ENCODE assay signal across 16 cellular contexts in the genomic region with DNA sequence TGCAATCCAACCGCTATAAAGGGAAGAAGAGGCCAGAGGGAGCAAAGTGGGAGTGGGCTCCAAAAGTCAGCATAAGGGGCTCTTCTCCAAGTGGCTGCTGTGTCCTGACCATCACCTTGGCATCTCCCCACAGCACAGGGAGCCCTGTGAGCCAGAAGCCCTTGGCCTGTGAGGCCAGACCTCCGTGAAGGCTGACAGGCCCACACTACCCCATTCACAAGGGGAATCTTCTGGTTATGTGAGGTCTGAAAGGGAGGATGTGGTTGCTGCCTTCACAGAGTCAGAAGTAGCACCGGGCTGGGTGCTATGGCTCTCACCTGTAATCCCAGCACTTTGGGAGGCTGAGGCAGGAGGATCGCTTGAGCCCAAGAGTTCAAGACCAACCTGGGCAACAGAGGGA. TPM values are rescaled to one million over a fixed set of nuclear protein-coding genes. Genes with fewer than 3 reads are reported as not detected.
A peak's percentile ranks its signal among the peaks of the same experiment; 100 is the strongest.
DNase-seq lines count a peak whose midpoint lies in the region; TF ChIP-seq lines count a peak whose summit lies in the region.
"Had no signal": no experiment of that assay in that cellular context is flagged by ENCODE, and none has a peak within 500 bp of the region (broad histone marks: within the 10 kb centered on the region; RNA-seq: fewer than 3 reads in every experiment).

No MANE protein-coding gene starts in this region.

- H3K4me3 Mint-ChIP-seq in activated naive CD4-positive, alpha-beta T cell treated with anti-CD3 and anti-CD28 coated beads for 36 hours, result peak overlapping the region; percentile 3
- peak overlapping the region; percentile 76 for H3K4me3 Mint-ChIP-seq in T-helper 2 cell treated with Interferon-gamma antibody and Interleukin-4, amounts not matched to agents 5 μg/mL and 100 μg/mL, for 36 hours

- CTCF ChIA-PET in activated naive CD4-positive, alpha-beta T cell treated with anti-CD3 and anti-CD28 coated beads for 36 hours (lab: Charles Lee), result interaction anchor here (0.8 to 1.9 kb wide), 6 partner anchors 26 to 75 kb away, joined by 3 to 8 read pairs (median 5); no protein-coding TSS in a partner anchor

- peak; percentile 52 for DNase-seq in activated naive CD4-positive, alpha-beta T cell treated with anti-CD3 and anti-CD28 coated beads for 36 hours
- no peak for DNase-seq in activated naive CD4-positive, alpha-beta T cell treated with Interleukin-2 at 50 U/mL for 16 hours
- DNase-seq in T-helper 2 cell treated with Interferon-gamma antibody and Interleukin-4, amounts not matched to agents 5 μg/mL and 100 μg/mL, for 36 hours (ENCODE audit: low spot score), result no peak
- no peak for DNase-seq in esophagus squamous epithelium (lab: John Stamatoyannopoulos, UW)
- no peak for DNase-seq in NCI-H1436 (lab: John Stamatoyannopoulos, UW)
- DNase-seq in islet precursor cell, result no peak
- no peak for DNase-seq in NCI-H187 treated with DMSO at 0.1 percent for 48 hours (lab: John Stamatoyannopoulos, UW)
- DNase-seq: NCI-H1694, NCI-H748 treated with DMSO at 0.1 percent for 48 hours, Right ventricle myocardium superior had no signal

- no peak overlapping the region for H3K4me3 ChIP-seq in esophagus squamous epithelium
- no peak overlapping the region for H3K4me3 ChIP-seq in thymus (ENCODE audit: low read length)

- WGBS in esophagus squamous epithelium, 2 donors, result 56 to 69% methylated on average over 3 to 4 of the region's 4 CpGs
- WGBS in thymus, result 66% methylated on average over 4 of the region's 4 CpGs

- H3K27me3 Mint-ChIP-seq in activated naive CD4-positive, alpha-beta T cell treated with anti-CD3 and anti-CD28 coated beads for 36 hours (ENCODE audit: low read depth), result no peaks in the 10 kb centered on the region
- no peaks in the 10 kb centered on the region for H3K27me3 Mint-ChIP-seq in T-helper 2 cell treated with Interferon-gamma antibody and Interleukin-4, amounts not matched to agents 5 μg/mL and 100 μg/mL, for 36 hours (ENCODE audit: low read depth)

- intact Hi-C loops in activated naive CD4-positive, alpha-beta T cell treated with anti-CD3 and anti-CD28 coated beads for 36 hours (cut with micrococcal nuclease), result loop anchor here (1.0 to 10.0 kb wide), 4 partner anchors 56 to 381 kb away; a partner anchor contains a TSS
- intact Hi-C loops in esophagus squamous epithelium (cut with DNase I), result no loop called here

- H3K27ac ChIP-seq in esophagus squamous epithelium (peak overlapping the region; percentile 54 to 98 (median 96)), thymus (ENCODE audit: low read depth) (peak overlapping the region; percentile 77)
- H3K27ac ChIP-seq: KMS-11 had no signal

- H3K9me3 ChIP-seq in esophagus squamous epithelium (no peaks in the 10 kb centered on the region), thymus (ENCODE audit: control insufficient read depth) (no peaks in the 10 kb centered on the region)

- H3K36me3 Mint-ChIP-seq in activated naive CD4-positive, alpha-beta T cell treated with anti-CD3 and anti-CD28 coated beads for 36 hours (ENCODE audit: low read depth), result peaks cover 20% of the 10 kb centered on the region
- H3K36me3 Mint-ChIP-seq in T-helper 2 cell treated with Interferon-gamma antibody and Interleukin-4, amounts not matched to agents 5 μg/mL and 100 μg/mL, for 36 hours (ENCODE audit: low read depth), result peaks cover 60% of the 10 kb centered on the region

- H3K4me1 ChIP-seq in esophagus squamous epithelium, result peaks cover 19 to 60% (median 27%) of the 10 kb centered on the region in 3 donors
- peaks cover 7% of the 10 kb centered on the region for H3K4me1 ChIP-seq in thymus (ENCODE audit: control insufficient read depth, insufficient read depth, low read length)

- peaks cover 11 to 82% (median 24%) of the 10 kb centered on the region in 3 donors for H3K36me3 ChIP-seq in esophagus squamous epithelium
- peaks cover 45% of the 10 kb centered on the region for H3K36me3 ChIP-seq in thymus (ENCODE audit: control insufficient read depth, insufficient read depth)

- TF ChIP-seq POLR2A in esophagus squamous epithelium (IDR thresholded peaks at IDR 0.05), result no peak

- H3K27me3 ChIP-seq in esophagus squamous epithelium, result no peaks in the 10 kb centered on the region
- no peaks in the 10 kb centered on the region for H3K27me3 ChIP-seq in thymus (ENCODE audit: control insufficient read depth, insufficient read depth)

- H3K9me3 Mint-ChIP-seq in activated naive CD4-positive, alpha-beta T cell treated with anti-CD3 and anti-CD28 coated beads for 36 hours, result no peaks in the 10 kb centered on the region
- no peaks in the 10 kb centered on the region for H3K9me3 Mint-ChIP-seq in T-helper 2 cell treated with Interferon-gamma antibody and Interleukin-4, amounts not matched to agents 5 μg/mL and 100 μg/mL, for 36 hours

- peaks cover 44% of the 10 kb centered on the region for H3K4me1 Mint-ChIP-seq in activated naive CD4-positive, alpha-beta T cell treated with anti-CD3 and anti-CD28 coated beads for 36 hours (ENCODE audit: low read depth)
- peaks cover 47% of the 10 kb centered on the region for H3K4me1 Mint-ChIP-seq in T-helper 2 cell treated with Interferon-gamma antibody and Interleukin-4, amounts not matched to agents 5 μg/mL and 100 μg/mL, for 36 hours (ENCODE audit: low read depth)

- TF ChIP-seq CTCF in esophagus squamous epithelium (IDR thresholded peaks at IDR 0.05), result no peak

- H3K27ac Mint-ChIP-seq in activated naive CD4-positive, alpha-beta T cell treated with anti-CD3 and anti-CD28 coated beads for 36 hours, result peak overlapping the region; percentile 89
- peak overlapping the region; percentile 97 for H3K27ac Mint-ChIP-seq in T-helper 2 cell treated with Interferon-gamma antibody and Interleukin-4, amounts not matched to agents 5 μg/mL and 100 μg/mL, for 36 hours

RNA-seq across cellular contexts. Expression of a gene that starts 2.6 kb away (rescaled TPM):
- 10 to 100 TPM; 58.9 to 69.2 TPM for total RNA-seq in activated naive CD4-positive, alpha-beta T cell treated with anti-CD3 and anti-CD28 coated beads for 36 hours
- total RNA-seq in esophagus squamous epithelium, result 100 to 1,000 TPM in 1 of 4 donors, 10 to 100 TPM in 3; 53.3 to 113 (median 60.9) TPM
- 59.4 TPM for polyA plus RNA-seq in thymus

RNA-seq across cellular contexts. Expression of a gene that starts 19.2 kb away (rescaled TPM):
- total RNA-seq in activated naive CD4-positive, alpha-beta T cell treated with anti-CD3 and anti-CD28 coated beads for 36 hours, result not detected
- under 1 TPM in 1 of 4 donors, not detected in 3; 0.11 TPM for total RNA-seq in esophagus squamous epithelium
- 1.1 TPM for polyA plus RNA-seq in thymus
- total RNA-seq: dermis microvascular lymphatic vessel endothelial cell, lung microvascular endothelial cell, sciatic nerve had no signal
- polyA plus RNA-seq: AG04450 had no signal

RNA-seq across cellular contexts. Expression of a gene that starts 27.6 kb away (rescaled TPM):
- 10 to 100 TPM; 60.6 TPM for total RNA-seq in activated naive CD4-positive, alpha-beta T cell treated with anti-CD3 and anti-CD28 coated beads for 36 hours
- total RNA-seq in esophagus squamous epithelium, result 100 to 1,000 TPM in 1 of 4 donors, 10 to 100 TPM in 3; 65.8 to 131 (median 88.7) TPM
- 35.2 TPM for polyA plus RNA-seq in thymus

RNA-seq across cellular contexts. Expression of a gene that starts 32.9 kb away (rescaled TPM):
- total RNA-seq in activated naive CD4-positive, alpha-beta T cell treated with anti-CD3 and anti-CD28 coated beads for 36 hours, result not detected
- total RNA-seq in esophagus squamous epithelium, result under 1 TPM in 1 of 4 donors, not detected in 3; 0.18 TPM
- 0.41 TPM for polyA plus RNA-seq in thymus
- total RNA-seq: dermis microvascular lymphatic vessel endothelial cell, lung microvascular endothelial cell, sciatic nerve had no signal
- polyA plus RNA-seq: AG04450 had no signal

RNA-seq across cellular contexts. Expression of a gene that starts 44.3 kb away (rescaled TPM):
- total RNA-seq in activated naive CD4-positive, alpha-beta T cell treated with anti-CD3 and anti-CD28 coated beads for 36 hours, result 10 to 100 TPM; 55.2 to 56.1 TPM
- 10 to 100 TPM; 26.5 to 51.9 (median 47.9) TPM for total RNA-seq in esophagus squamous epithelium
- 22.2 TPM for polyA plus RNA-seq in thymus
